Comparison of ENCODE assay signal across 9 cellular contexts in genomic region chr19:29662278-29662603, GRCh38. TPM values are rescaled to one million over a fixed set of nuclear protein-coding genes. Genes with fewer than 3 reads are reported as not detected.
DNase-seq lines count a peak whose midpoint lies in the region; ATAC-seq and TF ChIP-seq lines count a peak whose summit lies in the region.
"Had no signal": no experiment of that assay in that cellular context is flagged by ENCODE, and none has a peak within 500 bp of the region (broad histone marks: within the 10 kb centered on the region; RNA-seq: fewer than 3 reads in every experiment).

No MANE protein-coding gene starts in this region.

- POLR2A ChIA-PET in PC-3 (lab: Charles Lee; ENCODE audit: unreplicated experiment) = no interaction called here
- POLR2A ChIA-PET in MCF 10A (lab: Yijun Ruan, JAX) = interaction anchor here (0.6 to 2.7 kb wide), 5 partner anchors 16 to 184 kb away, joined by 3 to 13 read pairs (median 4); partner anchors contain the start of gene POP4

- H2AFZ ChIP-seq in PC-3 (ENCODE audit: low read length) = peak overlapping the region; percentile 70

- BruUV-seq in PC-3 (replicated peaks; lab: Mats Ljungman, UMichigan) = TSS peak; percentile 16
- no TSS peak for BruUV-seq in MCF 10A (replicated peaks; lab: Mats Ljungman, UMichigan)

- H3K9me2 ChIP-seq in PC-3 (replicated peaks; ENCODE audit: low read length) = no peaks in the 10 kb centered on the region

- peak overlapping the region; percentile 66 for H3K9ac ChIP-seq in PC-3 (ENCODE audit: low read length)

- H3K4me3 Mint-ChIP-seq in MCF 10A (ENCODE audit: unreplicated experiment) = peak overlapping the region; percentile 46
- H3K4me3 Mint-ChIP-seq in stimulated activated naive CD8-positive, alpha-beta T cell treated with anti-CD3 and anti-CD28 coated beads, Interleukin-15, amount 100 ng/mL, for 72 hours = peak overlapping the region; percentile 47 to 76

- H3K36me3 Mint-ChIP-seq in MCF 10A (ENCODE audit: insufficient read depth, unreplicated experiment) = peaks cover 7% of the 10 kb centered on the region

- peak overlapping the region; percentile 56 for H3K4me3 ChIP-seq in PC-3 (ENCODE audit: low read length)
- no peak overlapping the region for H3K4me3 ChIP-seq in HAP-1

- DNase-seq in PC-3 (no peak), MCF 10A (ENCODE audit: unreplicated experiment) (no peak), left kidney (ENCODE audit: low read depth, low spot score) (peak; percentile 39), HAP-1 (ENCODE audit: low spot score in 2 of 2) (no peak), NCI-H2227 treated with DMSO at 0.1 percent for 48 hours (lab: John Stamatoyannopoulos, UW) (no peak), NCI-H187 treated with DMSO at 0.1 percent for 48 hours (lab: John Stamatoyannopoulos, UW) (no peak), substantia nigra (lab: John Stamatoyannopoulos, UW) (no peak)
- no peak for DNase-seq in stimulated activated naive CD8-positive, alpha-beta T cell treated with anti-CD3 and anti-CD28 coated beads, Interleukin-15, amount 100 ng/mL, for 72 hours
- DNase-seq: activated CD4-positive, alpha-beta T cell treated with anti-CD3 and anti-CD28 coated beads for 4 hours had no signal

- H3K36me3 ChIP-seq in PC-3 (ENCODE audit: low read depth, low read length) (no peaks in the 10 kb centered on the region), HAP-1 (replicated peaks) (no peaks in the 10 kb centered on the region)

- no peaks in the 10 kb centered on the region for H3K27me3 Mint-ChIP-seq in MCF 10A (ENCODE audit: insufficient read depth, unreplicated experiment)
- no peaks in the 10 kb centered on the region for H3K27me3 Mint-ChIP-seq in stimulated activated naive CD8-positive, alpha-beta T cell treated with anti-CD3 and anti-CD28 coated beads, Interleukin-15, amount 100 ng/mL, for 72 hours

- H3K79me2 ChIP-seq in PC-3 (ENCODE audit: low read length) = peaks cover 17% of the 10 kb centered on the region

- no peaks in the 10 kb centered on the region for H3F3A ChIP-seq in PC-3 (ENCODE audit: low read length, unreplicated experiment)

- peaks cover 4% of the 10 kb centered on the region; the same call in 1 of the 2 replicates for H4K20me1 ChIP-seq in PC-3 (ENCODE audit: low read length)

- CTCF ChIA-PET in PC-3 (lab: Charles Lee) (interaction anchor here (0.5 to 0.6 kb wide), 2 partner anchors 30 to 54 kb away, joined by 3 to 8 read pairs; no protein-coding TSS in a partner anchor), MCF 10A (lab: Yijun Ruan, JAX) (interaction anchor here (1.1 to 2.6 kb wide), 4 partner anchors 48 to 55 kb away, joined by 3 to 28 read pairs (median 10); no protein-coding TSS in a partner anchor)

- peaks cover 40% of the 10 kb centered on the region for H3K4me1 ChIP-seq in PC-3 (ENCODE audit: insufficient read depth, low read length)
- H3K4me1 ChIP-seq in HAP-1 = peaks cover 5% of the 10 kb centered on the region

- no peaks in the 10 kb centered on the region for H3K9me3 ChIP-seq in PC-3 (ENCODE audit: low read length)
- H3K9me3 ChIP-seq in HAP-1 = no peaks in the 10 kb centered on the region

- no peaks in the 10 kb centered on the region for H3K9me3 Mint-ChIP-seq in MCF 10A (ENCODE audit: unreplicated experiment)
- H3K9me3 Mint-ChIP-seq in stimulated activated naive CD8-positive, alpha-beta T cell treated with anti-CD3 and anti-CD28 coated beads, Interleukin-15, amount 100 ng/mL, for 72 hours = no peaks in the 10 kb centered on the region

- intact Hi-C loops in PC-3 (cut with micrococcal nuclease) = loop anchor here (5.0 kb wide), 1 partner anchor 40 kb away; no protein-coding TSS in a partner anchor
- intact Hi-C loops in MCF 10A (cut with micrococcal nuclease) = loop anchor here (1.0 kb wide), 1 partner anchor 20 kb away; no protein-coding TSS in a partner anchor

- in situ Hi-C loops in HAP-1 (cut with MboI; ENCODE audit: low sequenced_read_pairs) = no loop called here

- peak overlapping the region; percentile 95 for H3K27ac Mint-ChIP-seq in MCF 10A (ENCODE audit: low read depth, unreplicated experiment)
- peak overlapping the region; percentile 88 to 91 for H3K27ac Mint-ChIP-seq in stimulated activated naive CD8-positive, alpha-beta T cell treated with anti-CD3 and anti-CD28 coated beads, Interleukin-15, amount 100 ng/mL, for 72 hours

- H3K4me1 Mint-ChIP-seq in MCF 10A (ENCODE audit: insufficient read depth, unreplicated experiment) = peaks cover 21% of the 10 kb centered on the region
- H3K4me1 Mint-ChIP-seq in stimulated activated naive CD8-positive, alpha-beta T cell treated with anti-CD3 and anti-CD28 coated beads, Interleukin-15, amount 100 ng/mL, for 72 hours = peaks cover 56% of the 10 kb centered on the region

- H3K27ac ChIP-seq in PC-3 (ENCODE audit: low read length) (peak overlapping the region; percentile 94), substantia nigra (ENCODE audit: low read depth, low read length, poor library complexity, severe bottlenecking) (no peak overlapping the region)

- peak overlapping the region; percentile 88 for H3K4me2 ChIP-seq in PC-3 (ENCODE audit: low read length)

- H3K27me3 ChIP-seq in PC-3 (ENCODE audit: low read length) = no peaks in the 10 kb centered on the region
- no peaks in the 10 kb centered on the region for H3K27me3 ChIP-seq in HAP-1 (ENCODE audit: low read depth)

- TF ChIP-seq CTCF in PC-3 (conservative IDR thresholded peaks at IDR 0.05; ENCODE audit: low read depth, low read length) (no peak), MCF 10A (IDR thresholded peaks at IDR 0.05; ENCODE audit: unreplicated experiment) (no peak)

- ATAC-seq in PC-3 = no peak
- ATAC-seq in stimulated activated naive CD8-positive, alpha-beta T cell treated with anti-CD3 and anti-CD28 coated beads, Interleukin-15, amount 100 ng/mL, for 72 hours = no peak

RNA-seq across cellular contexts. Expression of gene PLEKHF1, which starts 3.0 kb away (rescaled TPM):
- 15.9 and 19.7 TPM in 2 replicates for total RNA-seq in PC-3 (2014; rRNA removed)
- total RNA-seq in MCF 10A (2022) = 2.9 and 9.6 TPM in 2 replicates

RNA-seq across cellular contexts. Expression of gene C19orf12, which starts 52.8 kb away (rescaled TPM):
- total RNA-seq in PC-3 (2014; rRNA removed) (11.8 and 25.2 TPM in 2 replicates), MCF 10A (2022) (20.2 and 21.6 TPM in 2 replicates)

RNA-seq across cellular contexts. Expression of gene POP4, which starts 56.2 kb away (rescaled TPM):
- total RNA-seq in PC-3 (2014; rRNA removed) = 99.7 and 115 TPM in 2 replicates
- total RNA-seq in MCF 10A (2022) = 60.3 and 82.5 TPM in 2 replicates
